Comparison of ENCODE assay signal across 8 cellular contexts in genomic region chr19:7522072-7522922, GRCh38. TPM values are rescaled to one million over a fixed set of nuclear protein-coding genes. Genes with fewer than 3 reads are reported as not detected.
A peak's percentile ranks its signal among the peaks of the same experiment; 100 is the strongest.
DNase-seq lines count a peak whose midpoint lies in the region; ATAC-seq and TF ChIP-seq lines count a peak whose summit lies in the region.

TSS of gene MCOLN1 (plus strand) at chr19:7522624. CDS start at chr19:7522751, 127 bp downstream.

- H3K4me3 ChIP-seq in right atrium auricular region (peak within 1 kb of the TSS; percentile 77 to 81), rectal smooth muscle tissue (ENCODE audit: low read length) (peak within 1 kb of the TSS; percentile 79), vagina (peak within 1 kb of the TSS; percentile 58 to 74)

- intact Hi-C loops in T-helper 2 cell treated with Interferon-gamma antibody and Interleukin-4, amounts not matched to agents 100 ng/mL and 5 ng/mL, for 36 hours (cut with micrococcal nuclease), result loop anchor here (1.0 kb wide), 1 partner anchor 12 kb away; no protein-coding TSS in a partner anchor
- intact Hi-C loops in vagina (cut with DNase I), result loop anchor here (10.0 kb wide), 1 partner anchor 127 kb away; no protein-coding TSS in a partner anchor

- TF ChIP-seq CTCF in GM13977 (IDR thresholded peaks at IDR 0.05; ENCODE audit: extremely low read depth, insufficient read depth, missing control alignments), result no peak
- TF ChIP-seq CTCF in right atrium auricular region (IDR thresholded peaks at IDR 0.05), result no peak
- TF ChIP-seq CTCF in vagina (IDR thresholded peaks at IDR 0.05), result peak in 2 of 3 experiments; percentile 15 to 36

- H3K27ac ChIP-seq in angular gyrus (ENCODE audit: low read depth, low read length), result peak within 1 kb of the TSS; percentile 95
- H3K27ac ChIP-seq in right atrium auricular region, result peak within 1 kb of the TSS; percentile 17 to 71
- peak within 1 kb of the TSS; percentile 16 for H3K27ac ChIP-seq in rectal smooth muscle tissue (ENCODE audit: low read depth, low read length)
- peak within 1 kb of the TSS; percentile 77 for H3K27ac ChIP-seq in vagina

- peaks cover 26% of the 10 kb centered on the region for H3K36me3 ChIP-seq in right atrium auricular region
- peaks cover 8% of the 10 kb centered on the region for H3K36me3 ChIP-seq in rectal smooth muscle tissue (ENCODE audit: control insufficient read depth, insufficient read depth, low read length)
- H3K36me3 ChIP-seq in vagina, result peaks cover 4 to 20% of the 10 kb centered on the region in 2 donors

- ATAC-seq in HG02938 (IDR thresholded peaks at IDR 0.05; ENCODE audit: unreplicated experiment), result peak; percentile 70

- peak in 1 of 2 donors; percentile 33 for TF ChIP-seq POLR2A in vagina (IDR thresholded peaks at IDR 0.05)

- in situ Hi-C loops in GM13977 (cut with MboI; ENCODE audit: low pct_unique_long_range_greater_than_20kb, low sequenced_read_pairs, unreplicated experiment), result no loop called here

- peaks cover 0 to 25% of the 10 kb centered on the region in 2 donors for H3K4me1 ChIP-seq in right atrium auricular region
- peaks cover 8% of the 10 kb centered on the region for H3K4me1 ChIP-seq in rectal smooth muscle tissue (ENCODE audit: control insufficient read depth, insufficient read depth, low read length)
- peaks cover 26% of the 10 kb centered on the region for H3K4me1 ChIP-seq in vagina

- peak within 1 kb of the TSS; percentile 70 for H3K9ac ChIP-seq in rectal smooth muscle tissue (ENCODE audit: low read length)

- no peaks in the 10 kb centered on the region for H3K9me3 ChIP-seq in right atrium auricular region
- no peaks in the 10 kb centered on the region for H3K9me3 ChIP-seq in vagina

- DNase-seq in GM13977 (ENCODE audit: low spot score) (peak; percentile 100), NCI-H187 (lab: John Stamatoyannopoulos, UW) (peak; percentile 85 to 91), right atrium auricular region (ENCODE audit: low spot score) (peak; percentile 99), vagina (ENCODE audit: extremely low spot score in 2 of 2) (peak in 1 of 2 donors; percentile 97)

- H3K27me3 ChIP-seq in right atrium auricular region (no peaks in the 10 kb centered on the region), rectal smooth muscle tissue (ENCODE audit: control insufficient read depth, insufficient read depth, low read length) (no peaks in the 10 kb centered on the region), vagina (no peaks in the 10 kb centered on the region)

RNA-seq across cellular contexts. Expression of gene MCOLN1, which starts in this region (rescaled TPM):
- 10.7 and 13.2 TPM in 2 replicates for total RNA-seq in T-helper 2 cell treated with Interferon-gamma antibody and Interleukin-4, amounts not matched to agents 100 ng/mL and 5 ng/mL, for 36 hours
- total RNA-seq in right atrium auricular region, result 10 to 100 TPM; 11.2 to 13.0 TPM
- 20.4 TPM for total RNA-seq in vagina

Comparison
In these comparisons a context has a peak if more than half of its experiments do, and no peak if none do; other contexts are left out.
1. CTCF ChIP-seq: peak in vagina (2 of 3); none in GM13977 (single experiment) and right atrium auricular region (0 of 2).
2. H3K27ac ChIP-seq: peak in every context shown above with its lines; median percentile 95 in angular gyrus; 77 in vagina; 44 in right atrium auricular region; 16 in rectal smooth muscle tissue.
3. Peak in every context shown above with its lines, with median percentiles within 50 percentile points of each other: H3K4me3 ChIP-seq.